Comparison of ENCODE assay signal across 20 cellular contexts in genomic region chr5:134255418-134256150, GRCh38. TPM values are rescaled to one million over a fixed set of nuclear protein-coding genes. Genes with fewer than 3 reads are reported as not detected.
A peak's percentile ranks its signal among the peaks of the same experiment; 100 is the strongest.
DNase-seq lines count a peak whose midpoint lies in the region; ATAC-seq and TF ChIP-seq lines count a peak whose summit lies in the region.
"Had no signal": no experiment of that assay in that cellular context is flagged by ENCODE, and none has a peak within 500 bp of the region (broad histone marks: within the 10 kb centered on the region; RNA-seq: fewer than 3 reads in every experiment).

No MANE protein-coding gene starts in this region.

- H3K36me3 ChIP-seq in vagina, result no peaks in the 10 kb centered on the region
- H3K36me3 ChIP-seq: BLaER1 treated with 17β-estradiol and CSF1 and Interleukin-3, amounts not matched to agents 10 nM and 100 nM; thoracic aorta had no signal

- intact Hi-C loops in activated T-helper 2 cell treated with anti-CD3 and anti-CD28 coated beads, Interferon-gamma antibody, Interleukin-2, Interleukin-4, amounts not matched to agents 10 μg/mL and 5 μg/mL and 100 μg/mL, durations not matched to agents 14 hours and 24 hours and 36 hours (cut with micrococcal nuclease), result no loop called here
- intact Hi-C loops in vagina (cut with DNase I), result no loop called here

- DNase-seq in EH (ENCODE audit: low read depth) (peak; percentile 78), NCI-H226 (peak; percentile 43), epithelial cell of prostate (ENCODE audit: low read depth, low spot score) (no peak), left lobe of liver (ENCODE audit: low spot score) (no peak), DMS153 (lab: John Stamatoyannopoulos, UW) (no peak), vagina (ENCODE audit: extremely low spot score in 2 of 2) (no peak)
- no peak for DNase-seq in activated T-helper 2 cell treated with anti-CD3 and anti-CD28 coated beads, Interferon-gamma antibody, Interleukin-2, Interleukin-4, amounts not matched to agents 10 μg/mL and 5 μg/mL and 100 μg/mL, durations not matched to agents 14 hours and 24 hours and 36 hours (ENCODE audit: low spot score)
- DNase-seq in central memory CD4-positive, alpha-beta T cell, result no peak
- DNase-seq: activated CD4-positive, alpha-beta T cell treated with anti-CD3 and anti-CD28 coated beads, Interleukin-2, amount 10 ng/mL, durations not matched to agents 7 days and 5 days; activated naive CD4-positive, alpha-beta T cell treated with anti-CD3 and anti-CD28 coated beads, Interleukin-2, amount 10 ng/mL, durations not matched to agents 7 days and 5 days; islet precursor cell; mucosa of descending colon; NCI-H1930; NCI-H524 treated with DMSO at 0.1 percent for 48 hours; nucleus accumbens; stimulated activated CD4-positive, alpha-beta T cell treated with anti-CD3 and anti-CD28 coated beads, Interleukin-4, amount 100 ng/mL, for 4 hours had no signal

- no peak for TF ChIP-seq CTCF in vagina (IDR thresholded peaks at IDR 0.05)

- no peaks in the 10 kb centered on the region for H3K4me1 ChIP-seq in vagina

- no peak overlapping the region for H3K27ac Mint-ChIP-seq in activated T-helper 2 cell treated with anti-CD3 and anti-CD28 coated beads, Interferon-gamma antibody, Interleukin-2, Interleukin-4, amounts not matched to agents 10 μg/mL and 5 μg/mL and 100 μg/mL, durations not matched to agents 14 hours and 24 hours and 36 hours
- H3K27ac Mint-ChIP-seq: activated CD4-positive, alpha-beta T cell treated with anti-CD3 and anti-CD28 coated beads, Interleukin-2, amount 10 ng/mL, durations not matched to agents 7 days and 5 days; activated naive CD4-positive, alpha-beta T cell treated with anti-CD3 and anti-CD28 coated beads, Interleukin-2, amount 10 ng/mL, durations not matched to agents 7 days and 5 days had no signal

- H3K4me3 Mint-ChIP-seq in activated T-helper 2 cell treated with anti-CD3 and anti-CD28 coated beads, Interferon-gamma antibody, Interleukin-2, Interleukin-4, amounts not matched to agents 10 μg/mL and 5 μg/mL and 100 μg/mL, durations not matched to agents 14 hours and 24 hours and 36 hours (ENCODE audit: low read depth), result no peak overlapping the region
- H3K4me3 Mint-ChIP-seq: activated CD4-positive, alpha-beta T cell treated with anti-CD3 and anti-CD28 coated beads, Interleukin-2, amount 10 ng/mL, durations not matched to agents 7 days and 5 days; activated naive CD4-positive, alpha-beta T cell treated with anti-CD3 and anti-CD28 coated beads, Interleukin-2, amount 10 ng/mL, durations not matched to agents 7 days and 5 days had no signal

- peak; percentile 18 for ATAC-seq in left lobe of liver
- ATAC-seq: mucosa of descending colon, sciatic nerve had no signal

- H3K36me3 Mint-ChIP-seq in activated T-helper 2 cell treated with anti-CD3 and anti-CD28 coated beads, Interferon-gamma antibody, Interleukin-2, Interleukin-4, amounts not matched to agents 10 μg/mL and 5 μg/mL and 100 μg/mL, durations not matched to agents 14 hours and 24 hours and 36 hours (ENCODE audit: low read depth), result no peaks in the 10 kb centered on the region
- H3K36me3 Mint-ChIP-seq: activated naive CD4-positive, alpha-beta T cell treated with anti-CD3 and anti-CD28 coated beads, Interleukin-2, amount 10 ng/mL, durations not matched to agents 7 days and 5 days had no signal

- H3K27ac ChIP-seq in epithelial cell of prostate (peak overlapping the region; percentile 53), vagina (no peak overlapping the region)
- H3K27ac ChIP-seq: BLaER1 treated with 17β-estradiol and CSF1 and Interleukin-3, amounts not matched to agents 10 nM and 100 nM; SK-N-MC; thoracic aorta had no signal

- H3K4me1 Mint-ChIP-seq in activated T-helper 2 cell treated with anti-CD3 and anti-CD28 coated beads, Interferon-gamma antibody, Interleukin-2, Interleukin-4, amounts not matched to agents 10 μg/mL and 5 μg/mL and 100 μg/mL, durations not matched to agents 14 hours and 24 hours and 36 hours (ENCODE audit: low read depth), result no peaks in the 10 kb centered on the region
- H3K4me1 Mint-ChIP-seq: activated CD4-positive, alpha-beta T cell treated with anti-CD3 and anti-CD28 coated beads, Interleukin-2, amount 10 ng/mL, durations not matched to agents 7 days and 5 days; activated naive CD4-positive, alpha-beta T cell treated with anti-CD3 and anti-CD28 coated beads, Interleukin-2, amount 10 ng/mL, durations not matched to agents 7 days and 5 days had no signal

- H3K9me3 Mint-ChIP-seq in activated T-helper 2 cell treated with anti-CD3 and anti-CD28 coated beads, Interferon-gamma antibody, Interleukin-2, Interleukin-4, amounts not matched to agents 10 μg/mL and 5 μg/mL and 100 μg/mL, durations not matched to agents 14 hours and 24 hours and 36 hours, result no peaks in the 10 kb centered on the region
- H3K9me3 Mint-ChIP-seq: activated CD4-positive, alpha-beta T cell treated with anti-CD3 and anti-CD28 coated beads, Interleukin-2, amount 10 ng/mL, durations not matched to agents 7 days and 5 days; activated naive CD4-positive, alpha-beta T cell treated with anti-CD3 and anti-CD28 coated beads, Interleukin-2, amount 10 ng/mL, durations not matched to agents 7 days and 5 days had no signal

- H3K27me3 ChIP-seq in vagina, result no peaks in the 10 kb centered on the region
- H3K27me3 ChIP-seq: BLaER1 treated with 17β-estradiol and CSF1 and Interleukin-3, amounts not matched to agents 10 nM and 100 nM had no signal

- H3K9me3 ChIP-seq in vagina, result no peaks in the 10 kb centered on the region
- H3K9me3 ChIP-seq: mucosa of descending colon, thoracic aorta had no signal

- peaks cover 9% of the 10 kb centered on the region for H3K27me3 Mint-ChIP-seq in activated T-helper 2 cell treated with anti-CD3 and anti-CD28 coated beads, Interferon-gamma antibody, Interleukin-2, Interleukin-4, amounts not matched to agents 10 μg/mL and 5 μg/mL and 100 μg/mL, durations not matched to agents 14 hours and 24 hours and 36 hours (ENCODE audit: low read depth)

- H3K4me3 ChIP-seq in vagina, result no peak overlapping the region
- H3K4me3 ChIP-seq: BLaER1 treated with 17β-estradiol and CSF1 and Interleukin-3, amounts not matched to agents 10 nM and 100 nM; mucosa of descending colon; SK-N-MC; thoracic aorta had no signal

- no peak for TF ChIP-seq POLR2A in vagina (IDR thresholded peaks at IDR 0.05)

RNA-seq across cellular contexts. Expression of gene PPP2CA, which starts 29.7 kb away (rescaled TPM):
- total RNA-seq in left lobe of liver (60.5 TPM), vagina (56.2 TPM)
- 171 and 179 TPM in 2 replicates for total RNA-seq in activated T-helper 2 cell treated with anti-CD3 and anti-CD28 coated beads, Interferon-gamma antibody, Interleukin-2, Interleukin-4, amounts not matched to agents 10 μg/mL and 5 μg/mL and 100 μg/mL, durations not matched to agents 14 hours and 24 hours and 36 hours

Comparison
In these comparisons a context has a peak if more than half of its experiments do, and no peak if none do; other contexts are left out.
1. DNase-seq: peak in EH (single experiment) and NCI-H226 (single experiment); none in epithelial cell of prostate (single experiment), left lobe of liver (single experiment), activated T-helper 2 cell treated with anti-CD3 and anti-CD28 coated beads, Interferon-gamma antibody, Interleukin-2, Interleukin-4, amounts not matched to agents 10 μg/mL and 5 μg/mL and 100 μg/mL, durations not matched to agents 14 hours and 24 hours and 36 hours (single experiment), central memory CD4-positive, alpha-beta T cell (single experiment), DMS153 (single experiment) and vagina (0 of 2).